ENCODE assay signal across 8 cellular contexts in genomic region chr19:41872775-41873647, GRCh38. TPM values are rescaled to one million over a fixed set of nuclear protein-coding genes. Genes with fewer than 3 reads are reported as not detected.
A peak's percentile ranks its signal among the peaks of the same experiment; 100 is the strongest.
DNase-seq lines count a peak whose midpoint lies in the region; ATAC-seq and TF ChIP-seq lines count a peak whose summit lies in the region.

No MANE protein-coding gene starts in this region.

- H3K9ac ChIP-seq in Karpas-422 (ENCODE audit: low read length) = no peak overlapping the region

- CTCF ChIA-PET in activated naive CD4-positive, alpha-beta T cell treated with anti-CD3 and anti-CD28 coated beads, Interleukin-2, amount 10 ng/mL, durations not matched to agents 7 days and 5 days (lab: Charles Lee) = interaction anchor here (0.6 to 5.9 kb wide), 20 partner anchors 10 to 162 kb away, joined by 3 to 66 read pairs (median 5); partner anchors contain the start of genes ERFL, RABAC1 and RPS19

- peak; percentile 79 for TF ChIP-seq CTCF in RWPE2 (IDR thresholded peaks at IDR 0.05; ENCODE audit: poor library complexity, severe bottlenecking)

- ATAC-seq in RWPE2 (ENCODE audit: low read depth) = peak; percentile 84
- peak; percentile 74 for ATAC-seq in Right ventricle myocardium superior (ENCODE audit: poor library complexity)
- no peak for ATAC-seq in HG02610 (IDR thresholded peaks at IDR 0.05; ENCODE audit: unreplicated experiment)
- ATAC-seq in GM19463 (IDR thresholded peaks at IDR 0.05; ENCODE audit: unreplicated experiment) = no peak

- intact Hi-C loops in Right ventricle myocardium superior (cut with DNase I) = loop anchor here (5.0 kb wide), 1 partner anchor 79 kb away; no protein-coding TSS in a partner anchor

- H3K27me3 ChIP-seq in Karpas-422 (ENCODE audit: low read length) (no peaks in the 10 kb centered on the region), RWPE2 (ENCODE audit: insufficient read depth, poor library complexity, severe bottlenecking) (no peaks in the 10 kb centered on the region)

- H3K27ac Mint-ChIP-seq in activated naive CD4-positive, alpha-beta T cell treated with anti-CD3 and anti-CD28 coated beads, Interleukin-2, amount 10 ng/mL, durations not matched to agents 7 days and 5 days = peak overlapping the region; percentile 99

- no peak overlapping the region for H2AFZ ChIP-seq in Karpas-422 (ENCODE audit: low read length)

- H3K4me1 ChIP-seq in Karpas-422 (ENCODE audit: low read length) (peaks cover 31% of the 10 kb centered on the region), RWPE2 (ENCODE audit: insufficient read depth, poor library complexity, severe bottlenecking) (no peaks in the 10 kb centered on the region)

- peaks cover 98% of the 10 kb centered on the region for H3K4me1 Mint-ChIP-seq in activated naive CD4-positive, alpha-beta T cell treated with anti-CD3 and anti-CD28 coated beads, Interleukin-2, amount 10 ng/mL, durations not matched to agents 7 days and 5 days

- H3K4me3 ChIP-seq in Karpas-422 (ENCODE audit: low read length) (no peak overlapping the region), RWPE2 (ENCODE audit: severe bottlenecking) (no peak overlapping the region)

- H3K36me3 Mint-ChIP-seq in activated naive CD4-positive, alpha-beta T cell treated with anti-CD3 and anti-CD28 coated beads, Interleukin-2, amount 10 ng/mL, durations not matched to agents 7 days and 5 days = peaks cover 41% of the 10 kb centered on the region

- DNase-seq in DMS53 treated with DMSO at 0.1 percent for 48 hours (lab: John Stamatoyannopoulos, UW; ENCODE audit: unreplicated experiment) (peak; percentile 84), Karpas-422 (peak; percentile 92), RWPE2 (ENCODE audit: low spot score) (peak; percentile 86), Right ventricle myocardium superior (peak; percentile 82), retina (peak; percentile 66)
- peak; percentile 80 for DNase-seq in activated naive CD4-positive, alpha-beta T cell treated with anti-CD3 and anti-CD28 coated beads, Interleukin-2, amount 10 ng/mL, durations not matched to agents 7 days and 5 days

- H3K36me3 ChIP-seq in Karpas-422 (ENCODE audit: insufficient read depth, low read length) (peaks cover 33% of the 10 kb centered on the region), RWPE2 (ENCODE audit: low read depth) (peaks cover 40% of the 10 kb centered on the region)

- no peaks in the 10 kb centered on the region for H3K27me3 Mint-ChIP-seq in activated naive CD4-positive, alpha-beta T cell treated with anti-CD3 and anti-CD28 coated beads, Interleukin-2, amount 10 ng/mL, durations not matched to agents 7 days and 5 days

- no peaks in the 10 kb centered on the region for H3K9me2 ChIP-seq in Karpas-422 (replicated peaks; ENCODE audit: insufficient read depth, low read length)

- H3K4me2 ChIP-seq in Karpas-422 (ENCODE audit: low read depth, low read length, poor library complexity, severe bottlenecking) = no peak overlapping the region

- H4K20me1 ChIP-seq in Karpas-422 (ENCODE audit: insufficient read depth, low read depth, low read length) = peaks cover 6% of the 10 kb centered on the region; the same call in 1 of the 2 replicates

- H3K27ac ChIP-seq in Karpas-422 (ENCODE audit: low read length) (peak overlapping the region; percentile 48), RWPE2 (ENCODE audit: poor library complexity, severe bottlenecking) (peak overlapping the region; percentile 18)

- H3K9me3 Mint-ChIP-seq in activated naive CD4-positive, alpha-beta T cell treated with anti-CD3 and anti-CD28 coated beads, Interleukin-2, amount 10 ng/mL, durations not matched to agents 7 days and 5 days = no peaks in the 10 kb centered on the region

- H3K9me3 ChIP-seq in Karpas-422 (ENCODE audit: low read length) (no peaks in the 10 kb centered on the region), RWPE2 (ENCODE audit: severe bottlenecking) (no peaks in the 10 kb centered on the region)

- H3K79me2 ChIP-seq in Karpas-422 (ENCODE audit: low read length) = peaks cover 9% of the 10 kb centered on the region

- H3K4me3 Mint-ChIP-seq in activated naive CD4-positive, alpha-beta T cell treated with anti-CD3 and anti-CD28 coated beads, Interleukin-2, amount 10 ng/mL, durations not matched to agents 7 days and 5 days = no peak overlapping the region

RNA-seq across cellular contexts. Expression of gene CD79A, which starts 4.1 kb away (rescaled TPM):
- 970 and 1,036 TPM in 2 replicates for total RNA-seq in Karpas-422 (2014; rRNA removed; shearing (Covaris generic); ENCODE audit: low replicate concordance)
- not detected for total RNA-seq in Right ventricle myocardium superior

RNA-seq across cellular contexts. Expression of gene ARHGEF1, which starts 10.0 kb away (rescaled TPM):
- total RNA-seq in Karpas-422 (2014; rRNA removed; shearing (Covaris generic); ENCODE audit: low replicate concordance) = 136 and 137 TPM in 2 replicates
- total RNA-seq in Right ventricle myocardium superior = 30.1 TPM

RNA-seq across cellular contexts. Expression of gene RPS19, which starts 13.0 kb away (rescaled TPM):
- total RNA-seq in Karpas-422 (2014; rRNA removed; shearing (Covaris generic); ENCODE audit: low replicate concordance) = 2,482 and 3,478 TPM in 2 replicates
- 586 TPM for total RNA-seq in Right ventricle myocardium superior

RNA-seq across cellular contexts. Expression of gene DMRTC2, which starts 28.2 kb away (rescaled TPM):
- total RNA-seq in Karpas-422 (2014; rRNA removed; shearing (Covaris generic); ENCODE audit: low replicate concordance) = not detected in 2 replicates
- total RNA-seq in Right ventricle myocardium superior = not detected

RNA-seq across cellular contexts. Expression of gene LYPD4, which starts 28.5 kb away (rescaled TPM):
- not detected in 2 replicates for total RNA-seq in Karpas-422 (2014; rRNA removed; shearing (Covaris generic); ENCODE audit: low replicate concordance)
- total RNA-seq in Right ventricle myocardium superior = not detected

Comparison
In these comparisons a context has a peak if more than half of its experiments do, and no peak if none do; other contexts are left out.
1. ATAC-seq: peak in RWPE2 (single experiment) and Right ventricle myocardium superior (single experiment); none in HG02610 (single experiment) and GM19463 (single experiment).
2. RNA of gene CD79A, which starts 4.1 kb away (total RNA-seq): 970 to 1,036 TPM in Karpas-422; not detected in Right ventricle myocardium superior (single experiment); every median in the first group is over 100 times any median in the second.
3. Peak in every context shown above with its lines, with median percentiles within 50 percentile points of each other: DNase-seq.